8 cellular contexts compared by ENCODE assay signal in genomic region chr19:56142087-56142787, GRCh38. TPM values are rescaled to one million over a fixed set of nuclear protein-coding genes. Genes with fewer than 3 reads are reported as not detected.
A peak's percentile ranks its signal among the peaks of the same experiment; 100 is the strongest.
DNase-seq lines count a peak whose midpoint lies in the region; ATAC-seq and TF ChIP-seq lines count a peak whose summit lies in the region.

No MANE protein-coding gene starts in this region.

- no peak for ATAC-seq in HG03439 (IDR thresholded peaks at IDR 0.05; ENCODE audit: unreplicated experiment)
- no peak for ATAC-seq in GM21381 (IDR thresholded peaks at IDR 0.05; ENCODE audit: unreplicated experiment)

- no peaks in the 10 kb centered on the region for H3K27me3 ChIP-seq in CD8-positive, alpha-beta memory T cell (ENCODE audit: insufficient read depth, low read length, poor library complexity, severe bottlenecking)

- H3K9me3 ChIP-seq in CD8-positive, alpha-beta memory T cell (ENCODE audit: low read length), result no peaks in the 10 kb centered on the region

- TF ChIP-seq CTCF in coronary artery (IDR thresholded peaks at IDR 0.05) (no peak), nephron (IDR thresholded peaks at IDR 0.05; ENCODE audit: unreplicated experiment in 3 of 3) (no peak)

- DNase-seq in CD8-positive, alpha-beta memory T cell, result no peak
- DNase-seq in NCI-H146 treated with DMSO at 0.1 percent for 48 hours (lab: John Stamatoyannopoulos, UW; ENCODE audit: unreplicated experiment) (peak; percentile 7), coronary artery (ENCODE audit: low spot score) (no peak), NCI-H187 (lab: John Stamatoyannopoulos, UW) (no peak), SKM-1 (lab: John Stamatoyannopoulos, UW; ENCODE audit: unreplicated experiment) (no peak)

- POLR2A ChIA-PET in CD8-positive, alpha-beta memory T cell (lab: Charles Lee), result no interaction called here

- no peaks in the 10 kb centered on the region for H3K9me3 Mint-ChIP-seq in CD8-positive, alpha-beta memory T cell
- H3K9me3 Mint-ChIP-seq in nephron, result no peaks in the 10 kb centered on the region

- peaks cover 28 to 45% (median 37%) of the 10 kb centered on the region in 3 donors for H3K4me1 Mint-ChIP-seq in CD8-positive, alpha-beta memory T cell
- peaks cover 35% of the 10 kb centered on the region for H3K4me1 Mint-ChIP-seq in nephron

- peak overlapping the region; percentile 59 for H3K4me3 ChIP-seq in CD8-positive, alpha-beta memory T cell (ENCODE audit: low read length)
- peak overlapping the region; percentile 76 for H3K4me3 ChIP-seq in coronary artery

- H3K36me3 ChIP-seq in CD8-positive, alpha-beta memory T cell (ENCODE audit: insufficient read depth, low read length), result no peaks in the 10 kb centered on the region

- peak overlapping the region; percentile 78 to 90 (median 85) for H3K4me3 Mint-ChIP-seq in CD8-positive, alpha-beta memory T cell
- H3K4me3 Mint-ChIP-seq in nephron, result peak overlapping the region; percentile 87 to 88 (median 87)

- peaks cover 0 to 4% of the 10 kb centered on the region in 2 donors for H3K27me3 Mint-ChIP-seq in CD8-positive, alpha-beta memory T cell
- peaks cover under 1% of the 10 kb centered on the region for H3K27me3 Mint-ChIP-seq in nephron (ENCODE audit: low read depth)

- peak overlapping the region; percentile 18 for H3K27ac ChIP-seq in CD8-positive, alpha-beta memory T cell (ENCODE audit: low read depth, low read length)
- H3K27ac ChIP-seq in coronary artery, result peak overlapping the region; percentile 58 to 96

- H3K27ac Mint-ChIP-seq in CD8-positive, alpha-beta memory T cell, result peak overlapping the region in 7 of 8 donors; percentile 70 to 91 (median 84)
- peak overlapping the region; percentile 81 to 93 (median 89) for H3K27ac Mint-ChIP-seq in nephron

- CTCF ChIA-PET in CD8-positive, alpha-beta memory T cell (lab: Charles Lee), result interaction anchor here (1.1 kb wide), 1 partner anchor 30 kb away, joined by 3 read pairs; no protein-coding TSS in a partner anchor

- peaks cover 18% of the 10 kb centered on the region for H3K4me1 ChIP-seq in CD8-positive, alpha-beta memory T cell (ENCODE audit: insufficient read depth, low read length)

- peaks cover 0 to 15% (median 2%) of the 10 kb centered on the region in 3 donors for H3K36me3 Mint-ChIP-seq in CD8-positive, alpha-beta memory T cell
- H3K36me3 Mint-ChIP-seq in nephron (ENCODE audit: low read depth), result no peaks in the 10 kb centered on the region

RNA-seq across cellular contexts. Expression of gene ZNF444, which starts 1.1 kb away (rescaled TPM):
- 10 to 100 TPM; 24.9 to 26.7 TPM for total RNA-seq in CD8-positive, alpha-beta memory T cell
- 19.7 TPM for polyA plus RNA-seq in CD8-positive, alpha-beta memory T cell

RNA-seq across cellular contexts. Expression of gene ZNF787, which starts 21.1 kb away (rescaled TPM):
- total RNA-seq in CD8-positive, alpha-beta memory T cell, result 10 to 100 TPM; 34.7 to 38.7 TPM
- polyA plus RNA-seq in CD8-positive, alpha-beta memory T cell, result 2.8 TPM

RNA-seq across cellular contexts. Expression of gene GALP, which starts 33.6 kb away (rescaled TPM):
- not detected for total RNA-seq in CD8-positive, alpha-beta memory T cell
- not detected for polyA plus RNA-seq in CD8-positive, alpha-beta memory T cell

RNA-seq across cellular contexts. Expression of gene ZSCAN5B, which starts 55.3 kb away (rescaled TPM):
- not detected for total RNA-seq in CD8-positive, alpha-beta memory T cell
- not detected for polyA plus RNA-seq in CD8-positive, alpha-beta memory T cell

RNA-seq across cellular contexts. Expression of gene ZSCAN5C, which starts 59.8 kb away (rescaled TPM):
- total RNA-seq in CD8-positive, alpha-beta memory T cell, result not detected
- polyA plus RNA-seq in CD8-positive, alpha-beta memory T cell, result not detected
